18 cellular contexts compared by ENCODE assay signal in genomic region chr21:32475162-32475812, GRCh38.
A peak's percentile ranks its signal among the peaks of the same experiment; 100 is the strongest.
DNase-seq lines count a peak whose midpoint lies in the region; ATAC-seq and TF ChIP-seq lines count a peak whose summit lies in the region.
"Had no signal": no experiment of that assay in that cellular context is flagged by ENCODE, and none has a peak within 500 bp of the region (broad histone marks: within the 10 kb centered on the region; RNA-seq: fewer than 3 reads in every experiment).

No MANE protein-coding gene starts in this region.

- peak; percentile 89 for DNase-seq in BJ (ENCODE audit: low read depth)
- DNase-seq in fibroblast of the conjunctiva (ENCODE audit: low read depth), result peak; percentile 27
- no peak for DNase-seq in GM10266 (ENCODE audit: extremely low spot score)
- no peak for DNase-seq in activated CD8-positive, alpha-beta T cell treated with anti-CD3 and anti-CD28 coated beads for 36 hours
- no peak for DNase-seq in GDM1 (lab: John Stamatoyannopoulos, UW)
- no peak for DNase-seq in NCI-H2227 (lab: John Stamatoyannopoulos, UW; ENCODE audit: unreplicated experiment)
- DNase-seq: activated CD4-positive, alpha-beta T cell treated with anti-CD3 and anti-CD28 coated beads for 48 hours; Caco-2; GOT3; immature natural killer cell; NCI-H774; stimulated activated CD4-positive, alpha-beta T cell treated with anti-CD3 and anti-CD28 coated beads, Interleukin-15, amount 100 ng/mL, for 24 hours had no signal

- peaks cover 3% of the 10 kb centered on the region for H3K4me1 ChIP-seq in rectal smooth muscle tissue (ENCODE audit: control insufficient read depth, insufficient read depth, low read length)

- H3K4me3 ChIP-seq in BJ (ENCODE audit: low read depth, low read length) (no peak overlapping the region), rectal smooth muscle tissue (ENCODE audit: low read length) (no peak overlapping the region)

- intact Hi-C loops in activated CD8-positive, alpha-beta T cell treated with anti-CD3 and anti-CD28 coated beads for 36 hours (cut with micrococcal nuclease), result no loop called here

- H3K4me3 Mint-ChIP-seq in activated CD8-positive, alpha-beta T cell treated with anti-CD3 and anti-CD28 coated beads for 36 hours, result no peak overlapping the region
- H3K4me3 Mint-ChIP-seq: activated T-helper 17 cell treated with anti-CD3 and anti-CD28 coated beads, Interleukin-2, amount 50 U/mL, for 72 hours; central memory CD8-positive, alpha-beta T cell; immature natural killer cell; neural crest cell had no signal

- no peak overlapping the region for H3K9ac ChIP-seq in rectal smooth muscle tissue (ENCODE audit: low read length)

- CTCF ChIA-PET in BJ (lab: Yijun Ruan, JAX), result interaction anchor here (0.5 to 1.3 kb wide), 5 partner anchors 12 to 72 kb away, joined by 3 to 4 read pairs (median 3); no protein-coding TSS in a partner anchor
- CTCF ChIA-PET in activated CD8-positive, alpha-beta T cell treated with anti-CD3 and anti-CD28 coated beads for 36 hours (lab: Charles Lee), result no interaction called here

- H3K36me3 Mint-ChIP-seq in activated CD8-positive, alpha-beta T cell treated with anti-CD3 and anti-CD28 coated beads for 36 hours (ENCODE audit: low read depth), result peaks cover 7% of the 10 kb centered on the region

- H3K27me3 Mint-ChIP-seq in activated CD8-positive, alpha-beta T cell treated with anti-CD3 and anti-CD28 coated beads for 36 hours, result no peaks in the 10 kb centered on the region
- H3K27me3 Mint-ChIP-seq: activated T-helper 17 cell treated with anti-CD3 and anti-CD28 coated beads, Interleukin-2, amount 50 U/mL, for 72 hours; central memory CD8-positive, alpha-beta T cell had no signal

- ATAC-seq in SK-N-SH treated with all-trans-retinoic acid at 6 μM for 48 hours, result peak; percentile 69
- no peak for ATAC-seq in activated CD8-positive, alpha-beta T cell treated with anti-CD3 and anti-CD28 coated beads for 36 hours
- ATAC-seq: activated T-helper 17 cell treated with anti-CD3 and anti-CD28 coated beads, Interleukin-2, amount 50 U/mL, for 72 hours; esophagus mucosa had no signal

- H3K27ac ChIP-seq in rectal smooth muscle tissue (ENCODE audit: low read depth, low read length), result peak overlapping the region; percentile 2

- no peaks in the 10 kb centered on the region for H3K27me3 ChIP-seq in BJ (ENCODE audit: control insufficient read depth, insufficient read depth, low read length)
- H3K27me3 ChIP-seq in rectal smooth muscle tissue (ENCODE audit: control insufficient read depth, insufficient read depth, low read length), result no peaks in the 10 kb centered on the region

- H3K27ac Mint-ChIP-seq in activated CD8-positive, alpha-beta T cell treated with anti-CD3 and anti-CD28 coated beads for 36 hours, result no peak overlapping the region

- no peak for TF ChIP-seq CTCF in BJ (IDR thresholded peaks at IDR 0.05; ENCODE audit: insufficient read depth, low read depth, low read length)
- no peak for TF ChIP-seq CTCF in GM10266 (IDR thresholded peaks at IDR 0.05; ENCODE audit: control insufficient read depth, insufficient read depth, low read depth, missing control alignments)
- no peak for TF ChIP-seq CTCF in activated CD8-positive, alpha-beta T cell treated with anti-CD3 and anti-CD28 coated beads for 36 hours (IDR thresholded peaks at IDR 0.05)

- H3K36me3 ChIP-seq in BJ (ENCODE audit: control insufficient read depth, insufficient read depth, low read length) (peaks cover 2% of the 10 kb centered on the region; the same call in 1 of the 2 replicates), rectal smooth muscle tissue (ENCODE audit: control insufficient read depth, insufficient read depth, low read length) (peaks cover 4% of the 10 kb centered on the region)

- no peaks in the 10 kb centered on the region for H3K9me3 Mint-ChIP-seq in activated CD8-positive, alpha-beta T cell treated with anti-CD3 and anti-CD28 coated beads for 36 hours
- H3K9me3 Mint-ChIP-seq: activated T-helper 17 cell treated with anti-CD3 and anti-CD28 coated beads, Interleukin-2, amount 50 U/mL, for 72 hours; central memory CD8-positive, alpha-beta T cell; immature natural killer cell; neural crest cell had no signal

- POLR2A ChIA-PET in BJ (lab: Charles Lee), result interaction anchor here (0.6 kb wide), 1 partner anchor 960 kb away, joined by 4 read pairs; no protein-coding TSS in a partner anchor
- POLR2A ChIA-PET in activated CD8-positive, alpha-beta T cell treated with anti-CD3 and anti-CD28 coated beads for 36 hours (lab: Charles Lee), result interaction anchor here (0.7 kb wide), 1 partner anchor 74 kb away, joined by 3 read pairs; no protein-coding TSS in a partner anchor

- H3K4me1 Mint-ChIP-seq in activated CD8-positive, alpha-beta T cell treated with anti-CD3 and anti-CD28 coated beads for 36 hours (ENCODE audit: low read depth), result peaks cover 8% of the 10 kb centered on the region
- H3K4me1 Mint-ChIP-seq: central memory CD8-positive, alpha-beta T cell had no signal

TF ChIP-seq in SK-N-SH treated with all-trans-retinoic acid at 6 μM for 48 hours, 23 proteins besides CTCF, POLR2A, EP300 and RAD21:
- TF ChIP-seq, protein P1, sequence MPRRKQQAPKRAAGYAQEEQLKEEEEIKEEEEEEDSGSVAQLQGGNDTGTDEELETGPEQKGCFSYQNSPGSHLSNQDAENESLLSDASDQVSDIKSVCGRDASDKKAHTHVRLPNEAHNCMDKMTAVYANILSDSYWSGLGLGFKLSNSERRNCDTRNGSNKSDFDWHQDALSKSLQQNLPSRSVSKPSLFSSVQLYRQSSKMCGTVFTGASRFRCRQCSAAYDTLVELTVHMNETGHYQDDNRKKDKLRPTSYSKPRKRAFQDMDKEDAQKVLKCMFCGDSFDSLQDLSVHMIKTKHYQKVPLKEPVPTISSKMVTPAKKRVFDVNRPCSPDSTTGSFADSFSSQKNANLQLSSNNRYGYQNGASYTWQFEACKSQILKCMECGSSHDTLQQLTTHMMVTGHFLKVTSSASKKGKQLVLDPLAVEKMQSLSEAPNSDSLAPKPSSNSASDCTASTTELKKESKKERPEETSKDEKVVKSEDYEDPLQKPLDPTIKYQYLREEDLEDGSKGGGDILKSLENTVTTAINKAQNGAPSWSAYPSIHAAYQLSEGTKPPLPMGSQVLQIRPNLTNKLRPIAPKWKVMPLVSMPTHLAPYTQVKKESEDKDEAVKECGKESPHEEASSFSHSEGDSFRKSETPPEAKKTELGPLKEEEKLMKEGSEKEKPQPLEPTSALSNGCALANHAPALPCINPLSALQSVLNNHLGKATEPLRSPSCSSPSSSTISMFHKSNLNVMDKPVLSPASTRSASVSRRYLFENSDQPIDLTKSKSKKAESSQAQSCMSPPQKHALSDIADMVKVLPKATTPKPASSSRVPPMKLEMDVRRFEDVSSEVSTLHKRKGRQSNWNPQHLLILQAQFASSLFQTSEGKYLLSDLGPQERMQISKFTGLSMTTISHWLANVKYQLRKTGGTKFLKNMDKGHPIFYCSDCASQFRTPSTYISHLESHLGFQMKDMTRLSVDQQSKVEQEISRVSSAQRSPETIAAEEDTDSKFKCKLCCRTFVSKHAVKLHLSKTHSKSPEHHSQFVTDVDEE (CRISPR knock-in tag; IDR thresholded peaks at IDR 0.05), result no peak
- TF ChIP-seq ZFP3 (CRISPR knock-in tag; IDR thresholded peaks at IDR 0.05) (no peak), RARB (CRISPR knock-in tag; IDR thresholded peaks at IDR 0.05) (no peak), BACH2 (CRISPR knock-in tag; IDR thresholded peaks at IDR 0.05; ENCODE audit: borderline replicate concordance) (no peak), CSDC2 (CRISPR knock-in tag; IDR thresholded peaks at IDR 0.05) (no peak), ZNF565 (CRISPR knock-in tag; conservative IDR thresholded peaks at IDR 0.05; ENCODE audit: low read depth) (no peak), TCF4 (CRISPR knock-in tag; IDR thresholded peaks at IDR 0.05; ENCODE audit: borderline replicate concordance) (no peak), GLIS3 (CRISPR knock-in tag; IDR thresholded peaks at IDR 0.05) (no peak), OSR1 (CRISPR knock-in tag; IDR thresholded peaks at IDR 0.05) (no peak), ESRRG (CRISPR knock-in tag; IDR thresholded peaks at IDR 0.05) (no peak), PPARA (CRISPR knock-in tag; IDR thresholded peaks at IDR 0.05; ENCODE audit: borderline replicate concordance) (no peak), SNAI2 (CRISPR knock-in tag; IDR thresholded peaks at IDR 0.05) (no peak), ZFP30 (CRISPR knock-in tag; IDR thresholded peaks at IDR 0.05) (no peak), ISL1 (CRISPR knock-in tag; IDR thresholded peaks at IDR 0.05) (no peak), ZC3H10 (CRISPR knock-in tag; IDR thresholded peaks at IDR 0.05) (no peak)
- TF ChIP-seq, protein P2, sequence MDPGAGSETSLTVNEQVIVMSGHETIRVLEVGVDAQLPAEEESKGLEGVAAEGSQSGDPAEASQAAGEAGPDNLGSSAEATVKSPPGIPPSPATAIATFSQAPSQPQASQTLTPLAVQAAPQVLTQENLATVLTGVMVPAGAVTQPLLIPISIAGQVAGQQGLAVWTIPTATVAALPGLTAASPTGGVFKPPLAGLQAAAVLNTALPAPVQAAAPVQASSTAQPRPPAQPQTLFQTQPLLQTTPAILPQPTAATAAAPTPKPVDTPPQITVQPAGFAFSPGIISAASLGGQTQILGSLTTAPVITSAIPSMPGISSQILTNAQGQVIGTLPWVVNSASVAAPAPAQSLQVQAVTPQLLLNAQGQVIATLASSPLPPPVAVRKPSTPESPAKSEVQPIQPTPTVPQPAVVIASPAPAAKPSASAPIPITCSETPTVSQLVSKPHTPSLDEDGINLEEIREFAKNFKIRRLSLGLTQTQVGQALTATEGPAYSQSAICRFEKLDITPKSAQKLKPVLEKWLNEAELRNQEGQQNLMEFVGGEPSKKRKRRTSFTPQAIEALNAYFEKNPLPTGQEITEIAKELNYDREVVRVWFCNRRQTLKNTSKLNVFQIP (CRISPR knock-in tag; IDR thresholded peaks at IDR 0.05; ENCODE audit: borderline replicate concordance, low read depth), result no peak
- TF ChIP-seq, protein P3, sequence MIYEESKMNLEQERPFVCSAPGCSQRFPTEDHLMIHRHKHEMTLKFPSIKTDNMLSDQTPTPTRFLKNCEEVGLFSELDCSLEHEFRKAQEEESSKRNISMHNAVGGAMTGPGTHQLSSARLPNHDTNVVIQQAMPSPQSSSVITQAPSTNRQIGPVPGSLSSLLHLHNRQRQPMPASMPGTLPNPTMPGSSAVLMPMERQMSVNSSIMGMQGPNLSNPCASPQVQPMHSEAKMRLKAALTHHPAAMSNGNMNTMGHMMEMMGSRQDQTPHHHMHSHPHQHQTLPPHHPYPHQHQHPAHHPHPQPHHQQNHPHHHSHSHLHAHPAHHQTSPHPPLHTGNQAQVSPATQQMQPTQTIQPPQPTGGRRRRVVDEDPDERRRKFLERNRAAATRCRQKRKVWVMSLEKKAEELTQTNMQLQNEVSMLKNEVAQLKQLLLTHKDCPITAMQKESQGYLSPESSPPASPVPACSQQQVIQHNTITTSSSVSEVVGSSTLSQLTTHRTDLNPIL (CRISPR knock-in tag; IDR thresholded peaks at IDR 0.05; ENCODE audit: low read depth), result no peak
TF ChIP-seq in SK-N-SH treated with all-trans-retinoic acid at 6 μM for 48 hours: peak in this region for 0.

Comparison
In these comparisons a context has a peak if more than half of its experiments do, and no peak if none do; other contexts are left out.
1. DNase-seq: peak in BJ (single experiment) and fibroblast of the conjunctiva (single experiment); none in GM10266 (single experiment), activated CD8-positive, alpha-beta T cell treated with anti-CD3 and anti-CD28 coated beads for 36 hours (single experiment), GDM1 (single experiment) and NCI-H2227 (single experiment).